In the genomic region with DNA sequence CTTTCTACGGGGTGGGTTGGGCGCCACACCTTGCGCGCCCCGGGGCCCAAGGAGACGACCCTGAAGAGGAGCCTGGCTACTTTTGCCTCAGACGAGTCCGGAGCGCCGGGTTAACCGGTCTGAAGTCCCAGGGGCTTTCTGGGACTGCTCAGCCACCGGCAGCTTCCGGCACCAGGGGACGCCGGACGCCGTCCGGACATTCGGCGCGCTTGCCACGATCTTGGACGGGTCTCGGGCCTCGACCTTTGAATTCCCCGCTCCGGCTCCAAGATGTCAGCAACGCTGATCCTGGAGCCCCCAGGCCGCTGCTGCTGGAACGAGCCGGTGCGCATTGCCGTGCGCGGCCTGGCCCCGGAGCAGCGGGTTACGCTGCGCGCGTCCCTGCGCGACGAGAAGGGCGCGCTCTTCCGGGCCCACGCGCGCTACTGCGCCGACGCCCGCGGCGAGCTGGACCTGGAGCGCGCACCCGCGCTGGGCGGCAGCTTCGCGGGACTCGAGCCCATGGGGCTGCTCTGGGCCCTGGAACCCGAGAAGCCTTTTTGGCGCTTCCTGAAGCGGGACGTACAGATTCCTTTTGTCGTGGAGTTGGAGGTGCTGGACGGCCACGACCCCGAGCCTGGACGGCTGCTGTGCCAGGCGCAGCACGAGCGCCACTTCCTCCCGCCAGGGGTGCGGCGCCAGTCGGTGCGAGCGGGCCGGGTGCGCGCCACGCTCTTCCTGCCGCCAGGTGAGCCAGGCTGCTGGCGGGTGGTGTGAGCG, we compare ENCODE assay signal across 8 cellular contexts. TPM values are rescaled to one million over a fixed set of nuclear protein-coding genes. Genes with fewer than 3 reads are reported as not detected.
A peak's percentile ranks its signal among the peaks of the same experiment; 100 is the strongest.
DNase-seq lines count a peak whose midpoint lies in the region; ATAC-seq lines count a peak whose summit lies in the region.

A gene with protein sequence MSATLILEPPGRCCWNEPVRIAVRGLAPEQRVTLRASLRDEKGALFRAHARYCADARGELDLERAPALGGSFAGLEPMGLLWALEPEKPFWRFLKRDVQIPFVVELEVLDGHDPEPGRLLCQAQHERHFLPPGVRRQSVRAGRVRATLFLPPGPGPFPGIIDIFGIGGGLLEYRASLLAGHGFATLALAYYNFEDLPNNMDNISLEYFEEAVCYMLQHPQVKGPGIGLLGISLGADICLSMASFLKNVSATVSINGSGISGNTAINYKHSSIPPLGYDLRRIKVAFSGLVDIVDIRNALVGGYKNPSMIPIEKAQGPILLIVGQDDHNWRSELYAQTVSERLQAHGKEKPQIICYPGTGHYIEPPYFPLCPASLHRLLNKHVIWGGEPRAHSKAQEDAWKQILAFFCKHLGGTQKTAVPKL (plus strand): TSS at position 184 of the 759 bp plus-strand sequence. CDS start 87 bp downstream, at position 271.

- peak within 1 kb of the TSS; percentile 4 for H2BK120ac ChIP-seq in trophoblast cell (ENCODE audit: insufficient read depth, low read length, poor library complexity)

- no peaks in the 10 kb centered on the region for H3K27me3 ChIP-seq in CD4-positive, alpha-beta memory T cell (ENCODE audit: insufficient read depth, low read length)
- H3K27me3 ChIP-seq in NT2/D1 (ENCODE audit: insufficient read depth, insufficient read length) (peaks cover 19% of the 10 kb centered on the region), trophoblast cell (ENCODE audit: insufficient read depth, low read length) (no peaks in the 10 kb centered on the region)

- H3K9me3 ChIP-seq in CD4-positive, alpha-beta memory T cell (ENCODE audit: control insufficient read depth in 1 of 2, low read length in 2 of 2) = no peaks in the 10 kb centered on the region
- H3K9me3 ChIP-seq in NT2/D1 (ENCODE audit: insufficient read depth, low read length) = no peaks in the 10 kb centered on the region
- no peaks in the 10 kb centered on the region for H3K9me3 ChIP-seq in trophoblast cell (ENCODE audit: insufficient read depth, low read depth, low read length)

- no peak within 1 kb of the TSS for H2BK5ac ChIP-seq in trophoblast cell (ENCODE audit: low read depth, low read length, poor library complexity)

- intact Hi-C loops in CD4-positive, alpha-beta memory T cell (cut with micrococcal nuclease) = loop anchor here (1.0 to 5.0 kb wide), 3 partner anchors 20 to 40 kb away; a partner anchor contains a TSS
- intact Hi-C loops in Right ventricle myocardium superior (cut with DNase I) = no loop called here

- peak; percentile 64 to 76 (median 76) for DNase-seq in CD4-positive, alpha-beta memory T cell
- DNase-seq in NT2/D1 (ENCODE audit: low read depth, low spot score) (no peak), Right ventricle myocardium superior (peak; percentile 60), trophoblast cell (peak; percentile 42 to 73), cerebellar nuclear complex (lab: John Stamatoyannopoulos, UW) (no peak)
- DNase-seq in activated effector memory CD4-positive, alpha-beta T cell treated with anti-CD3 and anti-CD28 coated beads, Interleukin-2, amount 50 U/mL, for 16 hours = peak; percentile 83

- POLR2A ChIA-PET in CD4-positive, alpha-beta memory T cell (lab: Charles Lee; ENCODE audit: partially characterized antibody) = interaction anchor here (0.8 to 4.4 kb wide), 15 partner anchors 20 to 533 kb away, joined by 3 to 93 read pairs (median 5); a partner anchor contains a TSS

- H3K4me2 ChIP-seq in trophoblast cell (ENCODE audit: low read length) = peak within 1 kb of the TSS; percentile 75

- peak within 1 kb of the TSS; percentile 30 to 92 (median 81) for H3K27ac Mint-ChIP-seq in CD4-positive, alpha-beta memory T cell

- H3K36me3 ChIP-seq in CD4-positive, alpha-beta memory T cell (ENCODE audit: insufficient read depth, low read length) = no peaks in the 10 kb centered on the region
- H3K36me3 ChIP-seq in NT2/D1 (ENCODE audit: insufficient read depth, insufficient read length, low read length) = no peaks in the 10 kb centered on the region
- H3K36me3 ChIP-seq in trophoblast cell (ENCODE audit: control insufficient read depth in 1 of 2, insufficient read depth in 2 of 2, low read length in 2 of 2) = no peaks in the 10 kb centered on the region

- ATAC-seq in GM21381 (IDR thresholded peaks at IDR 0.05; ENCODE audit: unreplicated experiment) = peak; percentile 63
- peak; percentile 93 for ATAC-seq in Right ventricle myocardium superior (ENCODE audit: poor library complexity)
- ATAC-seq in HG03097 (IDR thresholded peaks at IDR 0.05; ENCODE audit: low FRiP score, unreplicated experiment) = no peak

- H3K4ac ChIP-seq in trophoblast cell (ENCODE audit: low read depth, low read length) = no peak within 1 kb of the TSS

- peak within 1 kb of the TSS; percentile 73 to 87 (median 82) for H3K4me3 Mint-ChIP-seq in CD4-positive, alpha-beta memory T cell

- no peak within 1 kb of the TSS for H2BK12ac ChIP-seq in trophoblast cell (ENCODE audit: low read length)

- H3K27ac ChIP-seq in CD4-positive, alpha-beta memory T cell (ENCODE audit: low read depth, low read length) = peak within 1 kb of the TSS; percentile 53
- H3K27ac ChIP-seq in trophoblast cell (ENCODE audit: low read depth, low read length) = no peak within 1 kb of the TSS

- H3K18ac ChIP-seq in trophoblast cell (ENCODE audit: low read length) = no peak within 1 kb of the TSS

- peak within 1 kb of the TSS; percentile 22 for H4K12ac ChIP-seq in trophoblast cell (ENCODE audit: low read depth, low read length)

- H3K79me2 ChIP-seq in trophoblast cell (ENCODE audit: control insufficient read depth, insufficient read depth, low read length, poor library complexity) = peaks cover 2% of the 10 kb centered on the region

- H3K9me3 Mint-ChIP-seq in CD4-positive, alpha-beta memory T cell = no peaks in the 10 kb centered on the region

- peaks cover 10% of the 10 kb centered on the region for H3K4me1 ChIP-seq in CD4-positive, alpha-beta memory T cell (ENCODE audit: insufficient read depth, low read length)
- H3K4me1 ChIP-seq in NT2/D1 (ENCODE audit: insufficient read depth, insufficient read length) (no peaks in the 10 kb centered on the region), trophoblast cell (ENCODE audit: control insufficient read depth in 1 of 2, insufficient read depth in 2 of 2, low read length in 2 of 2) (peaks cover 0 to 3% of the 10 kb centered on the region in 2 experiments)

- H4K91ac ChIP-seq in trophoblast cell (ENCODE audit: low read depth, low read length) = peak within 1 kb of the TSS; percentile 22

- H3K9ac ChIP-seq in NT2/D1 (ENCODE audit: insufficient read length, low read depth) (peak within 1 kb of the TSS; percentile 79), trophoblast cell (ENCODE audit: low read length) (peak within 1 kb of the TSS; percentile 57)

- peak within 1 kb of the TSS; percentile 63 to 77 for H3K4me3 ChIP-seq in CD4-positive, alpha-beta memory T cell (ENCODE audit: low read length in 2 of 2)
- H3K4me3 ChIP-seq in NT2/D1 (ENCODE audit: insufficient read length, low read depth) = peak within 1 kb of the TSS; percentile 67
- peak within 1 kb of the TSS; percentile 59 for H3K4me3 ChIP-seq in trophoblast cell (ENCODE audit: low read depth, low read length)

- no CpG with 5 or more reads among the region's 89 CpGs for whole genome bisulfite sequencing in trophoblast cell (ENCODE audit: extremely low coverage, insufficient coverage, insufficient read length)

- H3K36me3 Mint-ChIP-seq in CD4-positive, alpha-beta memory T cell = peaks cover 7 to 12% of the 10 kb centered on the region in 2 donors

- no peak within 1 kb of the TSS for H3K23ac ChIP-seq in trophoblast cell (ENCODE audit: low read length)

- CTCF ChIA-PET in CD4-positive, alpha-beta memory T cell (lab: Charles Lee; ENCODE audit: partially characterized antibody) = interaction anchor here (0.6 to 1.7 kb wide), 5 partner anchors 21 to 83 kb away, joined by 3 to 10 read pairs (median 4); a partner anchor contains a TSS

- H2AK5ac ChIP-seq in trophoblast cell (ENCODE audit: low read length) = no peak within 1 kb of the TSS

- H2AFZ ChIP-seq in trophoblast cell (ENCODE audit: insufficient read depth, low read length, poor library complexity) = peak within 1 kb of the TSS; percentile 26

- H4K8ac ChIP-seq in trophoblast cell (ENCODE audit: low read depth, low read length) = peak within 1 kb of the TSS; percentile 64

- H3K79me1 ChIP-seq in trophoblast cell (ENCODE audit: low read length) = peaks cover 4% of the 10 kb centered on the region

- no peaks in the 10 kb centered on the region for H3K27me3 Mint-ChIP-seq in CD4-positive, alpha-beta memory T cell

- H3K4me1 Mint-ChIP-seq in CD4-positive, alpha-beta memory T cell = peaks cover 5 to 10% (median 7%) of the 10 kb centered on the region in 4 donors

- peak within 1 kb of the TSS; percentile 0 for H3K14ac ChIP-seq in trophoblast cell (ENCODE audit: low read length)

RNA-seq across cellular contexts. Expression of the gene that starts here (rescaled TPM):
- total RNA-seq in CD4-positive, alpha-beta memory T cell = 1 to 10 TPM; 1.2 to 1.5 TPM
- 1 to 10 TPM; 5.1 to 8.1 TPM for polyA plus RNA-seq in CD4-positive, alpha-beta memory T cell
- total RNA-seq in Right ventricle myocardium superior = 0.62 TPM
- polyA plus RNA-seq in trophoblast cell (2013) = 0.67 and 0.78 TPM in 2 replicates

Comparison
In these comparisons a context has a peak if more than half of its experiments do, and no peak if none do; other contexts are left out.
1. Peak in DNase-seq and ATAC-seq in Right ventricle myocardium superior; RNA of the gene not detected or under 1 TPM.
2. DNase-seq: peak in CD4-positive, alpha-beta memory T cell (5 of 5), activated effector memory CD4-positive, alpha-beta T cell treated with anti-CD3 and anti-CD28 coated beads, Interleukin-2, amount 50 U/mL, for 16 hours (single experiment) and trophoblast cell (2 of 2); none in NT2/D1 (single experiment) and cerebellar nuclear complex (0 of 2).
3. Peak in every context shown above with its lines, with median percentiles within 50 percentile points of each other: H3K4me3 ChIP-seq.